In the genomic region with DNA sequence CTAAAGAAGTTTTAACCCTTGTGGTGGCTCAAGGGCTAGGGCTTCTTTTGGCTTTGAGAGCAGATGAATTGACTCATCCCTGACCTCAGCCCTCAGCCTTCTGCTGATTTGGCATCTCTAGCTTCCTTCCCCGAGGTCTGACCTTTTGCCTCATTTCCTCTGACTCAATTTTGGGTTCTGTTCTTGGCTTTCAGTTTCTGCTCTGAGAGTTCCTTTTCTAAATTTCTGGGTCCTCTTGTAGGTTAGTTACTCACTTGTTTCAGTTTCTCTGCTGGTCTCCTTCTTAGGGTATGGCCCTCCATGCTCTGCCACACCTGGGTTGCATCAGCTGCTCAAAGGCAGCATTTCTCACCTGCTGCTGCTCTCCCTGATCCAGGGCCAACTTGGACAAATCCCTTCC, we compare ENCODE assay signal across 8 cellular contexts. TPM values are rescaled to one million over a fixed set of nuclear protein-coding genes. Genes with fewer than 3 reads are reported as not detected.
A peak's percentile ranks its signal among the peaks of the same experiment; 100 is the strongest.
DNase-seq lines count a peak whose midpoint lies in the region; TF ChIP-seq lines count a peak whose summit lies in the region.

No MANE protein-coding gene starts in this region.

- H3K27me3 ChIP-seq in Loucy (ENCODE audit: insufficient read depth, low read length, poor library complexity, severe bottlenecking): no peaks in the 10 kb centered on the region

- H3K4me1 ChIP-seq in Loucy (ENCODE audit: insufficient read depth, low read length, poor library complexity, severe bottlenecking): peaks cover 19% of the 10 kb centered on the region

- H3K27me3 Mint-ChIP-seq in endothelial cell (ENCODE audit: unreplicated experiment): no peaks in the 10 kb centered on the region

- H3K36me3 Mint-ChIP-seq in endothelial cell (ENCODE audit: low read depth, unreplicated experiment): no peaks in the 10 kb centered on the region

- peak overlapping the region; percentile 14 for H3K9ac ChIP-seq in Loucy (ENCODE audit: low read depth, low read length, poor library complexity, severe bottlenecking)

- H3K9me2 ChIP-seq in Loucy (replicated peaks; ENCODE audit: low read depth, low read length): no peaks in the 10 kb centered on the region

- peak overlapping the region; percentile 79 for H2AFZ ChIP-seq in Loucy (ENCODE audit: low read length)

- H4K20me1 ChIP-seq in Loucy (ENCODE audit: insufficient read depth, low read length, poor library complexity, severe bottlenecking): no peaks in the 10 kb centered on the region

- peak overlapping the region; percentile 58 for H3K4me3 ChIP-seq in Loucy (ENCODE audit: low read length, poor library complexity, severe bottlenecking)
- no peak overlapping the region for H3K4me3 ChIP-seq in fibroblast of villous mesenchyme (ENCODE audit: low read depth, low read length)

- DNase-seq in DMS 273 (lab: John Stamatoyannopoulos, UW; ENCODE audit: unreplicated experiment): peak; percentile 57
- no peak for DNase-seq in DMS 273 treated with DMSO at 0.1 percent for 48 hours (lab: John Stamatoyannopoulos, UW)
- peak; percentile 84 for DNase-seq in H4 (ENCODE audit: low spot score)
- peak; percentile 74 for DNase-seq in activated CD4-positive, alpha-beta T cell treated with anti-CD3 and anti-CD28 coated beads for 48 hours
- peak; percentile 86 for DNase-seq in fibroblast of villous mesenchyme (ENCODE audit: low read depth)
- peak; percentile 25 to 45 for DNase-seq in stimulated activated CD4-positive, alpha-beta T cell treated with anti-CD3 and anti-CD28 coated beads, Interleukin-12 subunit alpha, Interleukin-12 subunit beta, amount 100 ng/mL, for 24 hours (ENCODE audit: low read depth in 2 of 2)
- DNase-seq in endothelial cell (ENCODE audit: low spot score): no peak

- H3K27ac Mint-ChIP-seq in endothelial cell (ENCODE audit: unreplicated experiment): no peak overlapping the region

- no peaks in the 10 kb centered on the region for H3F3A ChIP-seq in Loucy (ENCODE audit: low read depth)

- no peaks in the 10 kb centered on the region for H3K79me2 ChIP-seq in Loucy (ENCODE audit: insufficient read depth, low read length)

- H3K4me3 Mint-ChIP-seq in endothelial cell (ENCODE audit: unreplicated experiment): no peak overlapping the region

- no peaks in the 10 kb centered on the region for H3K4me1 Mint-ChIP-seq in endothelial cell (ENCODE audit: unreplicated experiment)

- no peaks in the 10 kb centered on the region for H3K36me3 ChIP-seq in Loucy (ENCODE audit: insufficient read depth, low read length)

- H3K9me3 Mint-ChIP-seq in endothelial cell (ENCODE audit: unreplicated experiment): no peaks in the 10 kb centered on the region

- TF ChIP-seq CTCF in Loucy (conservative IDR thresholded peaks at IDR 0.05; ENCODE audit: low read length): no peak
- no peak for TF ChIP-seq CTCF in fibroblast of villous mesenchyme (IDR thresholded peaks at IDR 0.05; ENCODE audit: insufficient read depth, low read depth, low read length)
- TF ChIP-seq CTCF in endothelial cell (IDR thresholded peaks at IDR 0.05; ENCODE audit: unreplicated experiment): no peak

- peak overlapping the region; percentile 71 for H3K4me2 ChIP-seq in Loucy (ENCODE audit: low read depth, low read length, poor library complexity, severe bottlenecking)

- H3K9me3 ChIP-seq in Loucy (ENCODE audit: insufficient read depth, low read depth, low read length): no peaks in the 10 kb centered on the region

RNA-seq across cellular contexts. Expression of a gene that starts 19.4 kb away (rescaled TPM):
- 7.1 and 9.4 TPM in 2 replicates for total RNA-seq in H4 (2014; rRNA removed; shearing (Covaris generic))
- 51.0 and 52.8 TPM in 2 replicates for total RNA-seq in fibroblast of villous mesenchyme
- 45.6 TPM for total RNA-seq in endothelial cell (ENCODE audit: unreplicated experiment)

Comparison
In these comparisons a context has a peak if more than half of its experiments do, and no peak if none do; other contexts are left out.
1. DNase-seq: peak in DMS 273 (single experiment), H4 (single experiment), activated CD4-positive, alpha-beta T cell treated with anti-CD3 and anti-CD28 coated beads for 48 hours (single experiment), fibroblast of villous mesenchyme (single experiment) and stimulated activated CD4-positive, alpha-beta T cell treated with anti-CD3 and anti-CD28 coated beads, Interleukin-12 subunit alpha, Interleukin-12 subunit beta, amount 100 ng/mL, for 24 hours (2 of 2); none in DMS 273 treated with DMSO at 0.1 percent for 48 hours (single experiment) and endothelial cell (single experiment).